ENCODE assay signal across 7 cellular contexts in the genomic region with DNA sequence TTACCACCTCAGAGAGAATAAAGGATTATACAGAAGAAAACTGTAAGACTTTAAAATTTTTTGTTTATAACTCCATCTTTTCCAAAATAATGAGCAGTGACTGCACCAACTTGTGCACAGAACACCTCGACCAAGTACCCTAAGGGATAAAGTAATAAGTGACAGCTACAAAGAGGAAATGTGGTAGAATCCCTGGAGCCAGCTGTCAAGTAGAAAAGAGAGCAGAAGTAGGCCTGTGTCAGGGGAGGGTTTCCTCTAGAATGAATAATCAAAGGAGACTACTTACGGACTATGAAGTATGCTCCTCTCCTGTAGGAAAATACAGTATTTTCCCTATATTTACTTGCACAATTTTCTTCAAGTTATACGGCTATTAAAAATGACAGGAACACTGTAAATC. TPM values are rescaled to one million over a fixed set of nuclear protein-coding genes. Genes with fewer than 3 reads are reported as not detected.
DNase-seq lines count a peak whose midpoint lies in the region; ATAC-seq and TF ChIP-seq lines count a peak whose summit lies in the region.

No MANE protein-coding gene starts in this region.

- H3K9ac ChIP-seq in fibroblast of lung (ENCODE audit: insufficient read depth, low read length) (peak overlapping the region; percentile 16), skeletal muscle tissue (ENCODE audit: low read depth in 1 of 3, low read length in 3 of 3) (peak overlapping the region in 1 of 3 donors; percentile 97)

- H3K27ac ChIP-seq in fibroblast of lung (ENCODE audit: insufficient read depth, low read length) (peak overlapping the region; percentile 88), skeletal muscle tissue (ENCODE audit: low read depth, low read length) (no peak overlapping the region)

- no peak overlapping the region for H2AFZ ChIP-seq in fibroblast of lung (ENCODE audit: low read length)

- H3K4me1 ChIP-seq in HAP-1 (peaks cover 16% of the 10 kb centered on the region), fibroblast of lung (ENCODE audit: control insufficient read depth, extremely low read depth, insufficient read depth, low read length) (no peaks in the 10 kb centered on the region), skeletal muscle tissue (ENCODE audit: control insufficient read depth in 3 of 3, insufficient read depth in 3 of 3, low read length in 3 of 3) (peaks cover 6 to 12% (median 12%) of the 10 kb centered on the region in 3 donors)

- H3K27me3 ChIP-seq in HAP-1 (ENCODE audit: low read depth) (no peaks in the 10 kb centered on the region), fibroblast of lung (ENCODE audit: control insufficient read depth, insufficient read depth, low read length) (no peaks in the 10 kb centered on the region), skeletal muscle tissue (ENCODE audit: control insufficient read depth in 3 of 3, insufficient read depth in 3 of 3, low read length in 3 of 3) (no peaks in the 10 kb centered on the region)

- ATAC-seq in HG02938 (IDR thresholded peaks at IDR 0.05; ENCODE audit: unreplicated experiment) (no peak), HG02642 (IDR thresholded peaks at IDR 0.05; ENCODE audit: poor library complexity, unreplicated experiment) (no peak)

- H3K4me2 ChIP-seq in fibroblast of lung (ENCODE audit: extremely low read depth, insufficient read depth, low read length): peak overlapping the region; percentile 94

- no peak for TF ChIP-seq CTCF in fibroblast of lung (conservative IDR thresholded peaks at IDR 0.05 in 1 of 2, IDR thresholded peaks at IDR 0.05 in 1 of 2; ENCODE audit: low read depth in 1 of 2, low read length in 2 of 2)

- no peaks in the 10 kb centered on the region for H4K20me1 ChIP-seq in fibroblast of lung (ENCODE audit: control insufficient read depth, extremely low read depth, insufficient read depth, low read length)

- H3K79me2 ChIP-seq in fibroblast of lung (ENCODE audit: control insufficient read depth, insufficient read depth, low read length): peaks cover 47% of the 10 kb centered on the region

- in situ Hi-C loops in HAP-1 (cut with MboI; ENCODE audit: low sequenced_read_pairs): no loop called here

- DNase-seq in HAP-1 (ENCODE audit: low spot score in 2 of 2): no peak
- DNase-seq in RKO (ENCODE audit: low spot score): peak; percentile 48
- no peak for DNase-seq in fibroblast of lung (ENCODE audit: low read depth in 2 of 2)
- DNase-seq in HCEC 1CT: no peak

- peaks cover 49% of the 10 kb centered on the region for H3K36me3 ChIP-seq in HAP-1 (replicated peaks)
- peaks cover 2% of the 10 kb centered on the region for H3K36me3 ChIP-seq in fibroblast of lung (ENCODE audit: control insufficient read depth, insufficient read depth, low read length)
- peaks cover 0 to 22% (median 9%) of the 10 kb centered on the region in 3 donors for H3K36me3 ChIP-seq in skeletal muscle tissue (ENCODE audit: control insufficient read depth in 3 of 3, insufficient read depth in 3 of 3, low read length in 3 of 3)

- H3K4me3 ChIP-seq in HAP-1: peak overlapping the region; percentile 96
- peak overlapping the region; percentile 76 to 93 (median 90) for H3K4me3 ChIP-seq in fibroblast of lung (replicated peaks in 1 of 4; ENCODE audit: control extremely low read depth in 1 of 4, insufficient read depth in 1 of 4, low read depth in 3 of 4, low read length in 4 of 4)
- H3K4me3 ChIP-seq in skeletal muscle tissue (ENCODE audit: low read length in 3 of 3): peak overlapping the region; percentile 81 to 91 (median 85)

- no peaks in the 10 kb centered on the region for H3K9me3 ChIP-seq in HAP-1
- no peaks in the 10 kb centered on the region for H3K9me3 ChIP-seq in fibroblast of lung (ENCODE audit: control insufficient read depth, insufficient read depth, low read depth, low read length)
- H3K9me3 ChIP-seq in skeletal muscle tissue (ENCODE audit: control insufficient read depth in 3 of 3, low read length in 3 of 3): no peaks in the 10 kb centered on the region

RNA-seq across cellular contexts. Expression of gene EIF1AX, which starts 1.2 kb away (rescaled TPM):
- total RNA-seq in fibroblast of lung (21.8 and 30.1 TPM in 2 replicates), skeletal muscle tissue (23.5 TPM)
- 85.1 and 173 TPM in 2 replicates for polyA plus RNA-seq in fibroblast of lung
- 68.5 and 145 TPM in 2 replicates for polyA plus RNA-seq in fibroblast of lung (2012)
- 1.6 and 2.6 TPM in 2 replicates for polyA minus RNA-seq in fibroblast of lung (ENCODE audit: low replicate concordance)

RNA-seq across cellular contexts. Expression of gene MAP7D2, which starts 23.7 kb away (rescaled TPM):
- total RNA-seq in fibroblast of lung: under 0.01 TPM in 2 replicates
- 0.20 and 0.26 TPM in 2 replicates for polyA plus RNA-seq in fibroblast of lung
- 0.16 and 0.70 TPM in 2 replicates for polyA plus RNA-seq in fibroblast of lung (2012)
- polyA minus RNA-seq in fibroblast of lung (ENCODE audit: low replicate concordance): not detected in 2 replicates
- not detected for total RNA-seq in skeletal muscle tissue
